In the genomic region with DNA sequence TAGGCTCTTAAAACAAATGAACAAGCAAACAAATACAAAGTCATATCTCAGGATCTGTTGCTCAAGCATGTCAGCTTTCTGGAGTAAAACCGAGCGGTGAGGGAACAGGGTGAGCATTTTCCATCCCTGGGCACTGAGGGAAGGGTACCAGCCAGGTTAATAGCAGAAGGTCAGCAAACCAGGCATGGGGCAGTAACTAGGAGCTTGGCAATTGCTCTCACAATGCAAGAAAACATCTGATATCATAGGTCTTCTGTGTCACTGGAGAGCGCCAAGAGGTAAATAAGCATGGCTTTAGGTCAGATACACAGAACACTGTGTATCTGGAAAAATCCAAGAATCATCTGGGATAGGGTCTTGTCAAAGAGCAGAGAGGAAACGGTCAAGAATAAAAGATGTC, we compare ENCODE assay signal across 7 cellular contexts.
"Had no signal": no experiment of that assay in that cellular context is flagged by ENCODE, and none has a peak within 500 bp of the region (broad histone marks: within the 10 kb centered on the region; RNA-seq: fewer than 3 reads in every experiment).

No MANE protein-coding gene starts in this region.

- DNase-seq: GM23248, GOT3, H9, HCEC 1CT, KBM-7 had no signal

- H3K4me3 ChIP-seq: GM23248 had no signal

- H2AFZ ChIP-seq: GM23248 had no signal

- FAIRE-seq: H54, HTR-8/SVneo had no signal

- H3K27ac ChIP-seq: GM23248 had no signal

- H3K9ac ChIP-seq: GM23248 had no signal
